Comparison of ENCODE assay signal across 1 cellular context in the genomic region with DNA sequence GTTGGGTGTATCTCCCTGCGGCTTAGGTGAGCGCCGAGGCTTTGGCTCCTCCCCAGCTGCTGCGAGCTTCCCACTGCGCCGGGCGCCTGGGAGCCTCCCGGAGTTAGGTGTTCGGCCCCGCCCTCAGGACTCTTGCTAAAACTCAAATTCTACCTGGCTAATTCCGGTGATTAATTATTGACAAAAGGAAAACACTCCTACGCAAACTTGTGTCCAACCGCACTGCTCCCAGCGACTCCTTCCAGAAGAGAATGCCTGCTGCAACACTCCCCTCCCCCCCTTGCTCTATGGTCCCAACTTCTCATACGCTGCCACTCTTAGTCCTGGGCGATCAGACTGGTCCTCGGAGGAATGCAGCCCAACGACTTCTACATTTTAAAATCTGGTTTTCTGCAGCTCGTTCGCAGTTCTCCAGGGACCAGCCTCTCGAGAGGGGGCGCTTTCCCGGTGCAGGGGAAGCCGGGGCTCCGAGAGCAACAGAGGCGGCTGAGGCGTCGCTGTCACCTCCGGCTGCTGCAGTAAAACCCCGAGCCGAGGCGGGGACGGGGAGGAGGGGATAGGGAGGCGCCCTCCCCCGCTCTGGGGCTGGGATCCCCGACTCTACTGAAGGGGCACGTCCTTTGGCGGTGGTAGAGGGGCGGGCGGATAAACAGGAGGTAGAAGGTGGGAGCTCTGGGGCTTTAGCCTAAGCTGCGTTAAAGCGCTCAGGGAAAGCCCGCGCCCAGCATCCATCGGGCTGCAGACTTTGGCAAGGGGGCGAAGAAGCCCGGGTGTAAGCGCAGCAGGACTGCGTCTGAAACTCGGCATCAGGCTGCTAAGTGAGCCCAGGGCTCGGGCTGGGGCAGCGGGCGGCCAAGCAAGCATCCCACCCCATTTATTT.
TF ChIP-seq lines count a peak whose summit lies in the region.

A gene with protein sequence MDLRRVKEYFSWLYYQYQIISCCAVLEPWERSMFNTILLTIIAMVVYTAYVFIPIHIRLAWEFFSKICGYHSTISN (minus strand): TSS at position 77 of the 880 bp plus-strand sequence. CDS start 25,194 bp downstream, outside the sequence.

TF ChIP-seq in H1, 55 proteins besides CTCF, POLR2A, EP300 and RAD21:
- TF ChIP-seq CHD2 (IDR thresholded peaks at IDR 0.05; ENCODE audit: low read length) (peak; percentile 19; the same call in 1 of the 2 replicates), TBP (IDR thresholded peaks at IDR 0.05; ENCODE audit: low read depth, low read length) (peak; percentile 76), SP2 (IDR thresholded peaks at IDR 0.05; ENCODE audit: low read length) (no peak), TEAD4 (IDR thresholded peaks at IDR 0.05; ENCODE audit: low read depth, low read length) (peak; percentile 82), SIN3A (conservative IDR thresholded peaks at IDR 0.05 in 1 of 2, IDR thresholded peaks at IDR 0.05 in 1 of 2; ENCODE audit: low read depth in 1 of 2, low read length in 2 of 2) (0 out of 4 replicates have a peak, but pooled peaks of 1 of the 2 experiments have one; percentile 36), SP1 (IDR thresholded peaks at IDR 0.05; ENCODE audit: low read depth, low read length) (peak; percentile 90), HDAC2 (IDR thresholded peaks at IDR 0.05; ENCODE audit: borderline replicate concordance in 1 of 2, low read depth in 2 of 2, low read length in 2 of 2) (0 out of 4 replicates have a peak, but pooled peaks of 1 of the 2 experiments have one; percentile 14), CHD1 (IDR thresholded peaks at IDR 0.05; ENCODE audit: low read depth, low read length) (no peak; the same call in 1 of the 2 replicates), CTBP2 (IDR thresholded peaks at IDR 0.05; ENCODE audit: borderline replicate concordance, insufficient read depth, insufficient read length, low read length) (peak; percentile 28), POLR2AphosphoS5 (IDR thresholded peaks at IDR 0.05; ENCODE audit: low read depth, low read length) (peak; percentile 45; the same call in 1 of the 2 replicates), ASH2L (IDR thresholded peaks at IDR 0.05; ENCODE audit: low read length) (peak; percentile 100), SP4 (IDR thresholded peaks at IDR 0.05; ENCODE audit: low read length) (no peak), NANOG (IDR thresholded peaks at IDR 0.05; ENCODE audit: insufficient read depth, low read depth, low read length, poor library complexity, severe bottlenecking) (peak; percentile 12), MAX (IDR thresholded peaks at IDR 0.05) (peak; percentile 47), KDM4A (IDR thresholded peaks at IDR 0.05; ENCODE audit: low read depth, low read length, severe bottlenecking) (peak; percentile 16), RBBP5 (IDR thresholded peaks at IDR 0.05; ENCODE audit: borderline replicate concordance, low read depth, low read length) (peak; percentile 100), HDAC6 (IDR thresholded peaks at IDR 0.05; ENCODE audit: low read depth, low read length) (no peak), TAF1 (IDR thresholded peaks at IDR 0.05; ENCODE audit: low read depth, low read length) (peak; percentile 87)
- TF ChIP-seq, protein P1, sequence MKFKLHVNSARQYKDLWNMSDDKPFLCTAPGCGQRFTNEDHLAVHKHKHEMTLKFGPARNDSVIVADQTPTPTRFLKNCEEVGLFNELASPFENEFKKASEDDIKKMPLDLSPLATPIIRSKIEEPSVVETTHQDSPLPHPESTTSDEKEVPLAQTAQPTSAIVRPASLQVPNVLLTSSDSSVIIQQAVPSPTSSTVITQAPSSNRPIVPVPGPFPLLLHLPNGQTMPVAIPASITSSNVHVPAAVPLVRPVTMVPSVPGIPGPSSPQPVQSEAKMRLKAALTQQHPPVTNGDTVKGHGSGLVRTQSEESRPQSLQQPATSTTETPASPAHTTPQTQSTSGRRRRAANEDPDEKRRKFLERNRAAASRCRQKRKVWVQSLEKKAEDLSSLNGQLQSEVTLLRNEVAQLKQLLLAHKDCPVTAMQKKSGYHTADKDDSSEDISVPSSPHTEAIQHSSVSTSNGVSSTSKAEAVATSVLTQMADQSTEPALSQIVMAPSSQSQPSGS (IDR thresholded peaks at IDR 0.05; ENCODE audit: low read length) = 0 out of 2 replicates have a peak, but pooled peaks have one; percentile 41
